Comparison of ENCODE assay signal across 8 cellular contexts in the genomic region with DNA sequence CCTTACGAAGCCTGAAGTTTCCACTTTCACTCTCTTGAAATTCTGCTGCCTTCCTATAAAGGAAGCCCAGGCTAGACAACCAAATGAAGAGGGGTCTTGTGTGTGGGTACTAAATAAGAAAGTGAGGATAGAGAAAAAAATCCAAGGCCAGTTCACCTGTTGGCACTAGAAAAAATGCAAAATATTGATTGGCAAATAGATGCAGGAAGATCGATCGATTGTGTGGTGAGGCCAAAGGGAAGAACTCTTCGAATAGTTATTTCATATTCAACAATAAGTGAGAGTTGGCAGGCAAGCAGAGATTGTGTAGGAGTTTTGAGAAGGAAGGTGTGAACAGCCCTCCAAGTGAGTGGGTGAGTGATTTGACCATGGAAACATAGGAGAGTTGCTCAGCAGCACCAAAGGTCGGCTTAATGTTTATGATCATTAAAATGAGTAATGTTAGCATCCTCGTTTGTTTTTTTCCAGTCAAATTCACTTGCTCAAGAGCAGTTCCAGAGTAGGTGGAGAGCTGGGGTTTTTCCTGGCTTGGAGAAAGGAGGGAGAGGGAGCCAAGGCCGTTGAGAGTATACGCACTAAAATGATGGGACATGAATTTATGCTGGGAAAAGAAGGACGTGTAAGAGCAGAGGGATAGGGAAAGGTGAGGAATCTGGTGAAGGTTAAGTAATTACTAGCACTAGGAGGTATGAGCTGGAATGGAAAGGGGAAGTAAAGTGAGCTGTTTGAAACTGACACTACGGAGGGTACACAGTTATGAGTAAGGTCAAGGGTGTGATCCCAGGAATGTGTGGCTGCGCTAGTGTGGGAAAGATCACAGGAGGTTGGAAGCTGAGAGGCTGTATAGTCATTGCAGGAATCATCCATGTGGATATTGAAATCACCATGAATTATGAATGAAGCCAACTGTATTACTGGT. TPM values are rescaled to one million over a fixed set of nuclear protein-coding genes. Genes with fewer than 3 reads are reported as not detected.
DNase-seq lines count a peak whose midpoint lies in the region; ATAC-seq and TF ChIP-seq lines count a peak whose summit lies in the region.

No MANE protein-coding gene starts in this region.

- peak overlapping the region; percentile 100 for H3K4me3 ChIP-seq in DOHH2 (ENCODE audit: low read length)
- H3K4me3 ChIP-seq in NB4 (ENCODE audit: low read depth, low read length), result peak overlapping the region; percentile 99
- no peak overlapping the region for H3K4me3 ChIP-seq in choroid plexus epithelial cell (ENCODE audit: low read depth, low read length)
- H3K4me3 ChIP-seq in thyroid gland (replicated peaks in 1 of 3), result no peak overlapping the region

- peak overlapping the region; percentile 97 for H3K4me3 Mint-ChIP-seq in neural crest cell

- intact Hi-C loops in thyroid gland (cut with DNase I), result loop anchor here (5.0 kb wide), 1 partner anchor 552 kb away; no protein-coding TSS in a partner anchor

- H3K36me3 Mint-ChIP-seq in neural crest cell (ENCODE audit: low read depth), result no peaks in the 10 kb centered on the region

- no peak for ATAC-seq in activated CD4-positive, CD25-positive, alpha-beta regulatory T cell treated with anti-CD3 and anti-CD28 coated beads, Interleukin-2, amount 50 U/mL, for 24 hours

- H3K9me3 ChIP-seq in DOHH2 (ENCODE audit: control insufficient read depth, insufficient read depth, low read length) (no peaks in the 10 kb centered on the region), thyroid gland (no peaks in the 10 kb centered on the region)

- H3K9me2 ChIP-seq in DOHH2 (replicated peaks; ENCODE audit: control insufficient read depth, low read length), result no peaks in the 10 kb centered on the region

- H3K4me1 ChIP-seq in DOHH2 (ENCODE audit: control insufficient read depth, low read length) (peaks cover 36% of the 10 kb centered on the region), thyroid gland (peaks cover 12 to 18% of the 10 kb centered on the region in 2 donors)

- POLR2A ChIA-PET in GM10248 (lab: Yijun Ruan, JAX), result no interaction called here

- H3K27me3 Mint-ChIP-seq in neural crest cell (ENCODE audit: low read depth), result peaks cover 3% of the 10 kb centered on the region

- H3K27ac Mint-ChIP-seq in neural crest cell (ENCODE audit: unreplicated experiment), result no peak overlapping the region

- CTCF ChIA-PET in GM10248 (lab: Yijun Ruan, JAX), result interaction anchor here (1.4 kb wide), 1 partner anchor 36 kb away, joined by 3 read pairs; no protein-coding TSS in a partner anchor

- H3K4me2 ChIP-seq in DOHH2 (ENCODE audit: low read length), result peak overlapping the region; percentile 88

- peaks cover 39% of the 10 kb centered on the region for H3K4me1 Mint-ChIP-seq in neural crest cell

- WGBS in thyroid gland, 2 donors, result 73 to 80% methylated on average over 11 of the region's 11 CpGs

- DNase-seq in NB4 (ENCODE audit: low read depth) (peak; percentile 67), choroid plexus epithelial cell (ENCODE audit: low read depth) (peak; percentile 52), neural crest cell (ENCODE audit: low read depth, low spot score) (no peak), occipital lobe (lab: John Stamatoyannopoulos, UW) (no peak), GM10248 (ENCODE audit: extremely low spot score) (no peak), thyroid gland (no peak)

- TF ChIP-seq CTCF in DOHH2 (IDR thresholded peaks at IDR 0.05; ENCODE audit: low read depth, low read length, poor library complexity, severe bottlenecking) (no peak), NB4 (IDR thresholded peaks at IDR 0.05; ENCODE audit: low read depth, low read length) (no peak), choroid plexus epithelial cell (conservative IDR thresholded peaks at IDR 0.05; ENCODE audit: low read depth, low read length) (no peak), neural crest cell (conservative IDR thresholded peaks at IDR 0.05) (no peak), GM10248 (IDR thresholded peaks at IDR 0.05; ENCODE audit: control extremely low read depth, extremely low read depth, low read depth, missing control alignments) (no peak), thyroid gland (IDR thresholded peaks at IDR 0.05) (no peak)

- H3K27me3 ChIP-seq in DOHH2 (ENCODE audit: control insufficient read depth, low read length) (peaks cover 3% of the 10 kb centered on the region; the same call in 1 of the 2 replicates), thyroid gland (no peaks in the 10 kb centered on the region)

- TF ChIP-seq POLR2A in NB4 (IDR thresholded peaks at IDR 0.05; ENCODE audit: extremely low read depth, insufficient read length), result no peak
- TF ChIP-seq POLR2A in thyroid gland (IDR thresholded peaks at IDR 0.05), result no peak

- peaks cover 39% of the 10 kb centered on the region for H3K79me2 ChIP-seq in DOHH2 (ENCODE audit: control insufficient read depth, low read length)

- H3K36me3 ChIP-seq in DOHH2 (ENCODE audit: control insufficient read depth, low read length) (peaks cover 9% of the 10 kb centered on the region), thyroid gland (no peaks in the 10 kb centered on the region)

- H4K20me1 ChIP-seq in DOHH2 (ENCODE audit: control insufficient read depth, insufficient read depth, low read depth, low read length), result peaks cover 20% of the 10 kb centered on the region

- 0 out of 2 replicates have a peak, but pooled peaks cover 2% of the 10 kb centered on the region for H3F3A ChIP-seq in DOHH2 (ENCODE audit: control insufficient read depth, insufficient read depth)

- no peaks in the 10 kb centered on the region for H3K9me3 Mint-ChIP-seq in neural crest cell

- H3K27ac ChIP-seq in DOHH2 (ENCODE audit: low read depth, low read length), result no peak overlapping the region
- H3K27ac ChIP-seq in thyroid gland, result no peak overlapping the region

RNA-seq across cellular contexts. Expression of gene NAPG, which starts 1.1 kb away (rescaled TPM):
- total RNA-seq in neural crest cell, result 21.1 and 23.6 TPM in 2 replicates
- total RNA-seq in occipital lobe, result 108 TPM
- 10 to 100 TPM; 47.5 to 56.4 (median 53.1) TPM for total RNA-seq in thyroid gland

Comparison
In these comparisons a context has a peak if more than half of its experiments do, and no peak if none do; other contexts are left out.
1. H3K4me3 ChIP-seq: peak in DOHH2 (single experiment) and NB4 (single experiment); none in choroid plexus epithelial cell (single experiment) and thyroid gland (0 of 3).
2. DNase-seq: peak in NB4 (single experiment) and choroid plexus epithelial cell (single experiment); none in neural crest cell (single experiment), occipital lobe (single experiment), GM10248 (single experiment) and thyroid gland (0 of 2).